In the genomic region with DNA sequence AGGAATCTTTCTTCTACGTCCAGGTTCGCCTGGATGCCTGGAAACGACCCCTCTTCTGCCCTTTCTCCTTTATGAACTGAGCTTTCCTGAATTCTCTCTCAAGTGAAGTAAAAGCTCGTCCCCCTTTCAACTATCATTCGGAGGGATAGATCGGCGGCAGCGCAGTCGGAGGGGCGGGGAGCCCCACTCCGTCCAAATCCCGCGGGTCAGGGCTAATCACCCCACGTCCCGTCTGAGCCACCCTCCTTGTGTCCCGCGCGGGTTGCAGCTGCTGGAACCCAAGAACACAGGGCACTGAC, we compare ENCODE assay signal across 1 cellular context.
TF ChIP-seq lines count a peak whose summit lies in the region.

No MANE protein-coding gene starts in this region.

TF ChIP-seq in K562, 482 proteins besides CTCF, POLR2A, EP300 and RAD21 (continued from another document):
- TF ChIP-seq, protein P1, sequence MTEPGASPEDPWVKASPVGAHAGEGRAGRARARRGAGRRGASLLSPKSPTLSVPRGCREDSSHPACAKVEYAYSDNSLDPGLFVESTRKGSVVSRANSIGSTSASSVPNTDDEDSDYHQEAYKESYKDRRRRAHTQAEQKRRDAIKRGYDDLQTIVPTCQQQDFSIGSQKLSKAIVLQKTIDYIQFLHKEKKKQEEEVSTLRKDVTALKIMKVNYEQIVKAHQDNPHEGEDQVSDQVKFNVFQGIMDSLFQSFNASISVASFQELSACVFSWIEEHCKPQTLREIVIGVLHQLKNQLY (CRISPR knock-in tag; conservative IDR thresholded peaks at IDR 0.05): no peak
- no peak for TF ChIP-seq CBFA2T2 (conservative IDR thresholded peaks at IDR 0.05)
- no peak for TF ChIP-seq POLR2B (IDR thresholded peaks at IDR 0.05; ENCODE audit: low read depth, partially characterized antibody)
- no peak for TF ChIP-seq NR4A1 (CRISPR knock-in tag; IDR thresholded peaks at IDR 0.05)
- TF ChIP-seq NR4A1 (tag; IDR thresholded peaks at IDR 0.05): no peak
- TF ChIP-seq SMC3 (conservative IDR thresholded peaks at IDR 0.05; ENCODE audit: insufficient read depth, low read depth, low read length): no peak
- TF ChIP-seq, protein P2, sequence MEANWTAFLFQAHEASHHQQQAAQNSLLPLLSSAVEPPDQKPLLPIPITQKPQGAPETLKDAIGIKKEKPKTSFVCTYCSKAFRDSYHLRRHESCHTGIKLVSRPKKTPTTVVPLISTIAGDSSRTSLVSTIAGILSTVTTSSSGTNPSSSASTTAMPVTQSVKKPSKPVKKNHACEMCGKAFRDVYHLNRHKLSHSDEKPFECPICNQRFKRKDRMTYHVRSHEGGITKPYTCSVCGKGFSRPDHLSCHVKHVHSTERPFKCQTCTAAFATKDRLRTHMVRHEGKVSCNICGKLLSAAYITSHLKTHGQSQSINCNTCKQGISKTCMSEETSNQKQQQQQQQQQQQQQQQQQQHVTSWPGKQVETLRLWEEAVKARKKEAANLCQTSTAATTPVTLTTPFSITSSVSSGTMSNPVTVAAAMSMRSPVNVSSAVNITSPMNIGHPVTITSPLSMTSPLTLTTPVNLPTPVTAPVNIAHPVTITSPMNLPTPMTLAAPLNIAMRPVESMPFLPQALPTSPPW (CRISPR knock-in tag; IDR thresholded peaks at IDR 0.05): no peak
- TF ChIP-seq MCM5 (IDR thresholded peaks at IDR 0.05; ENCODE audit: low read depth): no peak
- TF ChIP-seq ZNF282 (CRISPR knock-in tag; IDR thresholded peaks at IDR 0.05): no peak
- 0 out of 2 replicates have a peak, but pooled peaks have one; percentile 10 for TF ChIP-seq SMARCA4 (IDR thresholded peaks at IDR 0.05)
- 0 out of 4 replicates have a peak, but pooled peaks of 1 of the 2 experiments have one; percentile 30 for TF ChIP-seq FOXA3 (CRISPR knock-in tag; conservative IDR thresholded peaks at IDR 0.05 in 1 of 2, IDR thresholded peaks at IDR 0.05 in 1 of 2)
- TF ChIP-seq POLR3G (IDR thresholded peaks at IDR 0.05; ENCODE audit: extremely low read depth, insufficient read length, insufficient replicate concordance): no peak
- TF ChIP-seq, protein P3, sequence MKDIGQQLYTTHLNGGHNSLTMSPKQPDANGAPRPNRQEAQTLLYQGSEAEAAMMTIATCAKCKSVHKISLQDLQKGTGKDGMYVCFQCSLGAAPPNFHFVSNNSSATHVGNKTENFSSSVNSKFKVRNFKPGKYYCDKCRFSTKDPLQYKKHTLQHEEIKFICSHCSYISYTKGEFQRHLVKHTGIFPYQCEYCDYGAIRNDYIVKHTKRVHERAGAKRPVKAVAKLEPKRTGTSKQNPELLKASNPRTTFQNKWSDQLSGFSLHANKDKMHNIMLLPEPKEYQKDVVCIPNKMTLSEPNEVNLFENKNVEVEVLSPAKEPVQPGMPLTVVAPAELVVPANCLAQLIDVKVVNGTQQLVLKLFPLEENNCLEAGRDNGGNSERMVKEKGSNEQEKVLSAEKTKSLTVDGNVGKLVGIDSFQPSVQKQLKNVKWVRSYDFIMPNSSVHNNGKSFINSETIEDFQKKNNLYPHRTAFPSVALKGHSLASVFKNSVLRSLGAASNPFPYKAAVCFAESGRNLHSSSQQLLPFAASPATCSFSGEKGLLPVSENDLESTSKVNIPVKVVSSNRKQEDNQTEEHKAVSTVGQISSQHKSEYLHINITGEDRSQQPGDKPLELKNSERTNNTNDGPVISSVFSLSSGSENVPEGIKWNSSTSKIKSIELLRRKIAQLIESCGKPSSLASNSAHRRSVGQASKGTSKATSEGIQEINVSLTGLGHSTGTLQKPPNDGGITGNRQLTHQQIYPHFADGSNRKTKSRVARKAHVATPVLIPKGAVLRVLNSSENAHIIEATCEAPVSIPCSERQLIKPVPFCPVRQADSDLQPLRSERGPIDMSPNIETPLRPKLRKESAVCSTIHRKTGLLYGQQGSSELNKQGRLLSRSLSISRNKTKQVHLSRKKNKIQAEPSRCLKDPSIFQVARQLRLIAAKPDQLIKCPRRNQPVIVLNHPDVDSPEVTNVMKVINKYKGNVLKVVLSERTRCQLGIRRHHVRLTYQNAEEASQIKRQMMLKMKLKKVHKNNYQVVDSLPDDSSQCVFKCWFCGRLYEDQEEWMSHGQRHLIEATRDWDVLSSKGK (CRISPR knock-in tag; IDR thresholded peaks at IDR 0.05): no peak
- TF ChIP-seq MAFF (IDR thresholded peaks at IDR 0.05; ENCODE audit: low read length): no peak
- TF ChIP-seq SIN3A (IDR thresholded peaks at IDR 0.05; ENCODE audit: borderline replicate concordance in 2 of 2, control insufficient read depth in 1 of 2, low read depth in 2 of 2, low read length in 2 of 2): peak in 1 of 2 experiments; percentile 82; a peak in 1 of 4 replicates
- no peak for TF ChIP-seq MEIS2 (IDR thresholded peaks at IDR 0.05; ENCODE audit: partially characterized antibody)
- no peak for TF ChIP-seq CSDE1 (IDR thresholded peaks at IDR 0.05)
- TF ChIP-seq, protein P4, sequence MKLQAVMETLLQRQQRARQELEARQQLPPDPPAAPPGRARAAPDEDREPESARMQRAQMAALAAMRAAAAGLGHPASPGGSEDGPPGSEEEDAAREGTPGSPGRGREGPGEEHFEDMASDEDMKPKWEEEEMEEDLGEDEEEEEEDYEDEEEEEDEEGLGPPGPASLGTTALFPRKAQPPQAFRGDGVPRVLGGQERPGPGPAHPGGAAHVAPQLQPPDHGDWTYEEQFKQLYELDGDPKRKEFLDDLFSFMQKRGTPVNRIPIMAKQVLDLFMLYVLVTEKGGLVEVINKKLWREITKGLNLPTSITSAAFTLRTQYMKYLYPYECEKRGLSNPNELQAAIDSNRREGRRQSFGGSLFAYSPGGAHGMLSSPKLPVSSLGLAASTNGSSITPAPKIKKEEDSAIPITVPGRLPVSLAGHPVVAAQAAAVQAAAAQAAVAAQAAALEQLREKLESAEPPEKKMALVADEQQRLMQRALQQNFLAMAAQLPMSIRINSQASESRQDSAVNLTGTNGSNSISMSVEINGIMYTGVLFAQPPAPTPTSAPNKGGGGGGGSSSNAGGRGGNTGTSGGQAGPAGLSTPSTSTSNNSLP (IDR thresholded peaks at IDR 0.05; ENCODE audit: borderline replicate concordance, low read depth, low read length): no peak
